In the genomic region with DNA sequence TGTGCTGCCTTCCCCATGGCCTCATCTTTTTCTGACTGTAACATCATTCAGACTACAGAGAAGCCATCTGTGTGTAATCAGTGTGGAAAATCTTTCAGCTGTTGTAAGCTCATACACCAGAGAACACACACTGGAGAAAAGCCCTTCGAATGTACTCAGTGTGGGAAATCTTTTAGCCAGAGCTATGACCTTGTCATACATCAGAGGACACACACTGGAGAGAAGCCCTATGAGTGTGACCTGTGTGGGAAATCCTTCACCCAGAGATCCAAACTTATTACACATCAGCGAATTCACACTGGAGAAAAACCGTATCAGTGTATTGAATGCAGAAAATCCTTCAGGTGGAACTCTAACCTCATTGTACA, we compare ENCODE assay signal across 29 cellular contexts. TPM values are rescaled to one million over a fixed set of nuclear protein-coding genes. Genes with fewer than 3 reads are reported as not detected.
DNase-seq lines count a peak whose midpoint lies in the region; ATAC-seq, FAIRE-seq and TF ChIP-seq lines count a peak whose summit lies in the region.
"Had no signal": no experiment of that assay in that cellular context is flagged by ENCODE, and none has a peak within 500 bp of the region (broad histone marks: within the 10 kb centered on the region; RNA-seq: fewer than 3 reads in every experiment).

No MANE protein-coding gene starts in this region.

- DNase-seq in GM23338 (ENCODE audit: low spot score) (no peak), bronchial epithelial cell (ENCODE audit: low read depth) (no peak), RPMI8226 (no peak)
- DNase-seq: activated CD4-positive, alpha-beta memory T cell treated with anti-CD3 and anti-CD28 coated beads, Interleukin-2, amount 10 ng/mL, durations not matched to agents 7 days and 5 days; activated CD4-positive, CD25-positive, alpha-beta regulatory T cell; activated gamma-delta T cell; activated T-cell treated with anti-CD3 and anti-CD28 coated beads for 4 hours; CD4-positive, alpha-beta T cell; GF-D8; H9; hippocampal formation; Kasumi-1; mucosa of descending colon; NCI-H2171; NCI-H524; NK-92 treated with Interleukin-12 subunit alpha and Interleukin-12 subunit beta, amount 100 ng/mL, for 24 hours; posterior cingulate gyrus; SIG-M5; sigmoid colon; stimulated activated CD8-positive, alpha-beta memory T cell treated with anti-CD3 and anti-CD28 coated beads, Interleukin-4, amount 100 ng/mL, for 48 hours; SW 1271 had no signal

- H3K4me1 ChIP-seq in BLaER1 = no peaks in the 10 kb centered on the region
- H3K4me1 ChIP-seq in GM23338 (ENCODE audit: insufficient read depth) = no peaks in the 10 kb centered on the region
- no peaks in the 10 kb centered on the region for H3K4me1 ChIP-seq in muscle layer of duodenum (ENCODE audit: control insufficient read depth in 1 of 2, insufficient read depth in 2 of 2, low read length in 2 of 2)
- H3K4me1 ChIP-seq: gastroesophageal sphincter, sigmoid colon had no signal

- H3K9me2 ChIP-seq in GM23338 (ENCODE audit: insufficient read depth) = no peaks in the 10 kb centered on the region

- TF ChIP-seq CTCF in GM23338 (conservative IDR thresholded peaks at IDR 0.05; ENCODE audit: low read depth in 2 of 2) = no peak
- TF ChIP-seq CTCF in bronchial epithelial cell (IDR thresholded peaks at IDR 0.05; ENCODE audit: insufficient read depth, low read length, severe bottlenecking) = no peak

- peaks cover 100% of the 10 kb centered on the region for H3K9me3 Mint-ChIP-seq in GM23338

- H3K9me3 ChIP-seq in BLaER1 (peaks cover 100% of the 10 kb centered on the region), muscle layer of duodenum (ENCODE audit: control insufficient read depth in 1 of 2, low read length in 2 of 2) (peaks cover 60 to 95% of the 10 kb centered on the region in 2 donors)

- FAIRE-seq in bronchial epithelial cell (lab: Jason Lieb, UNC) = peak; percentile 76
- FAIRE-seq: colon, islet of Langerhans had no signal

- peaks cover 72% of the 10 kb centered on the region for H3K27me3 Mint-ChIP-seq in GM23338 (ENCODE audit: insufficient read depth, low read depth, poor library complexity)
- H3K27me3 Mint-ChIP-seq: activated CD4-positive, alpha-beta memory T cell treated with anti-CD3 and anti-CD28 coated beads, Interleukin-2, amount 10 ng/mL, durations not matched to agents 7 days and 5 days; CD4-positive, alpha-beta T cell had no signal

- H3K27ac ChIP-seq in BLaER1 (no peak overlapping the region), GM23338 (ENCODE audit: low read depth) (no peak overlapping the region), muscle layer of duodenum (ENCODE audit: low read length) (no peak overlapping the region)
- H3K27ac ChIP-seq: gastroesophageal sphincter, sigmoid colon had no signal

- no peak overlapping the region for H3K27ac Mint-ChIP-seq in GM23338
- H3K27ac Mint-ChIP-seq: activated CD4-positive, alpha-beta memory T cell treated with anti-CD3 and anti-CD28 coated beads, Interleukin-2, amount 10 ng/mL, durations not matched to agents 7 days and 5 days; CD4-positive, alpha-beta T cell; H9 had no signal

- no peak overlapping the region for H2AFZ ChIP-seq in GM23338

- peak overlapping the region; percentile 46 for H3K4me3 ChIP-seq in BLaER1
- H3K4me3 ChIP-seq in GM23338 = peak overlapping the region; percentile 28; the same call in 1 of the 2 replicates
- H3K4me3 ChIP-seq in bronchial epithelial cell (ENCODE audit: low read depth, low read length) = no peak overlapping the region
- peak overlapping the region; percentile 38 to 63 for H3K4me3 ChIP-seq in muscle layer of duodenum (ENCODE audit: low read depth in 1 of 2, low read length in 2 of 2)
- H3K4me3 ChIP-seq: gastroesophageal sphincter, mucosa of descending colon, sigmoid colon had no signal

- H3F3A ChIP-seq in GM23338 (replicated peaks; ENCODE audit: low read depth) = peaks cover 44% of the 10 kb centered on the region

- H3K79me2 ChIP-seq in GM23338 (replicated peaks; ENCODE audit: insufficient read depth) = no peaks in the 10 kb centered on the region; the same call in 1 of the 2 replicates

- H3K27me3 ChIP-seq in BLaER1 (no peaks in the 10 kb centered on the region), GM23338 (ENCODE audit: insufficient read depth) (0 out of 2 replicates have a peak, but pooled peaks cover 3% of the 10 kb centered on the region), bronchial epithelial cell (ENCODE audit: control insufficient read depth, insufficient read depth, low read length) (no peaks in the 10 kb centered on the region), muscle layer of duodenum (ENCODE audit: low read depth, low read length) (no peaks in the 10 kb centered on the region)
- H3K27me3 ChIP-seq: gastroesophageal sphincter, sigmoid colon had no signal

- H3K36me3 Mint-ChIP-seq in GM23338 (ENCODE audit: low read depth) = peaks cover 100% of the 10 kb centered on the region

- no peaks in the 10 kb centered on the region for H3K4me1 Mint-ChIP-seq in GM23338
- H3K4me1 Mint-ChIP-seq: activated CD4-positive, alpha-beta memory T cell treated with anti-CD3 and anti-CD28 coated beads, Interleukin-2, amount 10 ng/mL, durations not matched to agents 7 days and 5 days; H9 had no signal

- H3K4me2 ChIP-seq in BLaER1 (no peak overlapping the region), GM23338 (no peak overlapping the region)

- ATAC-seq in GM23338 = no peak
- ATAC-seq in GM19351 (IDR thresholded peaks at IDR 0.05; ENCODE audit: unreplicated experiment) = no peak
- ATAC-seq in HG02610 (IDR thresholded peaks at IDR 0.05; ENCODE audit: unreplicated experiment) = no peak
- ATAC-seq: gastroesophageal sphincter, mucosa of descending colon, Panc1 had no signal

- H3K4me3 Mint-ChIP-seq in GM23338 = no peak overlapping the region
- H3K4me3 Mint-ChIP-seq: activated CD4-positive, alpha-beta memory T cell treated with anti-CD3 and anti-CD28 coated beads, Interleukin-2, amount 10 ng/mL, durations not matched to agents 7 days and 5 days; CD4-positive, alpha-beta T cell; H9 had no signal

- H3K9ac ChIP-seq in BLaER1 = no peak overlapping the region

- peaks cover 100% of the 10 kb centered on the region for H3K36me3 ChIP-seq in BLaER1
- H3K36me3 ChIP-seq in GM23338 (ENCODE audit: insufficient read depth) = peaks cover 86% of the 10 kb centered on the region
- peaks cover 6% of the 10 kb centered on the region for H3K36me3 ChIP-seq in bronchial epithelial cell (ENCODE audit: control insufficient read depth, insufficient read depth, low read length)
- H3K36me3 ChIP-seq in muscle layer of duodenum (ENCODE audit: control insufficient read depth in 1 of 2, insufficient read depth in 2 of 2, low read length in 2 of 2) = peaks cover 39 to 93% of the 10 kb centered on the region in 2 donors

- H4K20me1 ChIP-seq in BLaER1 = no peaks in the 10 kb centered on the region
- H4K20me1 ChIP-seq in GM23338 (replicated peaks; ENCODE audit: insufficient read depth) = no peaks in the 10 kb centered on the region

RNA-seq across cellular contexts. Expression of a gene that starts 17.2 kb away (rescaled TPM):
- total RNA-seq in GM23338 (2014; rRNA removed; shearing (Covaris generic)) = 27.4 and 30.3 TPM in 2 replicates
- 4.3 and 4.7 TPM in 2 replicates for polyA plus RNA-seq in GM23338 (2016; fragmentation: Nextera tagmentation; extraction: Ambion mirVana)
- total RNA-seq in bronchial epithelial cell = 2.3 and 2.4 TPM in 2 replicates

RNA-seq across cellular contexts. Expression of a gene that starts 32.9 kb away (rescaled TPM):
- 93.9 and 105 TPM in 2 replicates for total RNA-seq in GM23338 (2014; rRNA removed; shearing (Covaris generic))
- polyA plus RNA-seq in GM23338 (2016; fragmentation: Nextera tagmentation; extraction: Ambion mirVana) = 27.7 and 29.4 TPM in 2 replicates
- total RNA-seq in bronchial epithelial cell = 55.8 and 65.8 TPM in 2 replicates

RNA-seq across cellular contexts. Expression of a gene that starts 43.6 kb away (rescaled TPM):
- 26.1 and 34.4 TPM in 2 replicates for total RNA-seq in GM23338 (2014; rRNA removed; shearing (Covaris generic))
- 64.2 and 66.2 TPM in 2 replicates for polyA plus RNA-seq in GM23338 (2016; fragmentation: Nextera tagmentation; extraction: Ambion mirVana)
- 50.7 and 59.2 TPM in 2 replicates for total RNA-seq in bronchial epithelial cell
